ENCODE assay signal across 8 cellular contexts in the genomic region with DNA sequence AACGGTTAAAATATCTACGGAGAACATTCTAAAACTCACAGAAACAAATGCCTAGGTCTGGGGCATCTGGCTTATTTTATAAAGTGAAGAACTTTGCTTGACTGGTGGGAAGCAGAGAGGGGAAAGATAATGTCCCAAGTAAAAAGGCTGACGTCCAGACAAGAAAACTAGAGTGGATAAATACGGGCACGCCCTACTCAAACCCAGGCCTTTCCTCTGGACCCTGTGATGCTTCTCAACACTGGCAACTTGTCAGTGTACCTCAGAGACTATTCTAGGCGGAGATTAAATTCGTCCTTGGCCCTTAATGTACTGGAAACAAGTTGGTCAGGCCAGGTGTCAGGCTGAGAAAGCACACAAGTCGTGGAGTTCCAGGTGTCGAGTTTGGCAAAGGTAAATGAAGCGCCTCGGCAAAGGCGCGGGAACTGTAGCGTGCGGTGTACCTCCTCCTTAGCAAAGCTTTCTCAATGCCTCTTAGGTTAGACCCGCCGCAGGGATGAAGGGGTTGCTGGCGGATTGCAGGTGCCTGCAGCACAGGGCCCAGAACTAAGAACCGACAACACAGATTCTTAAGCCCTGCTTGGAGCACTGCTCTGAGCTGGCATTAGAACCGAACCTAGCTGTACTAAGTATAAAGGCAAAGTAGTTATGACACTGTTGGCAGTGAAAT. TPM values are rescaled to one million over a fixed set of nuclear protein-coding genes. Genes with fewer than 3 reads are reported as not detected.
DNase-seq lines count a peak whose midpoint lies in the region; ATAC-seq, FAIRE-seq and TF ChIP-seq lines count a peak whose summit lies in the region.

No MANE protein-coding gene starts in this region.

- peaks cover 42% of the 10 kb centered on the region for H3K79me2 ChIP-seq in PC-3 (ENCODE audit: low read length)

- H3K4me3 Mint-ChIP-seq in activated naive CD4-positive, alpha-beta T cell treated with anti-CD3 and anti-CD28 coated beads for 36 hours: peak overlapping the region; percentile 90
- peak overlapping the region; percentile 85 to 98 (median 96) for H3K4me3 Mint-ChIP-seq in naive B cell

- 0 out of 2 replicates have a peak, but pooled peaks have one; percentile 0 for ATAC-seq in PC-3
- ATAC-seq in naive B cell (ENCODE audit: low read depth in 2 of 2): no peak
- no peak for ATAC-seq in GM21423 (IDR thresholded peaks at IDR 0.05; ENCODE audit: unreplicated experiment)
- ATAC-seq in GM18505 (IDR thresholded peaks at IDR 0.05; ENCODE audit: unreplicated experiment): no peak

- peaks cover 12% of the 10 kb centered on the region for H3F3A ChIP-seq in PC-3 (ENCODE audit: low read length, unreplicated experiment)

- H3K27me3 ChIP-seq in PC-3 (ENCODE audit: low read length): no peaks in the 10 kb centered on the region
- no peaks in the 10 kb centered on the region for H3K27me3 ChIP-seq in effector memory CD4-positive, alpha-beta T cell (replicated peaks; ENCODE audit: control insufficient read depth, insufficient read depth, low read length, poor library complexity, severe bottlenecking)

- no TSS peak for BruUV-seq in PC-3 (replicated peaks; lab: Mats Ljungman, UMichigan)

- intact Hi-C loops in activated naive CD4-positive, alpha-beta T cell treated with anti-CD3 and anti-CD28 coated beads for 36 hours (cut with micrococcal nuclease): loop anchor here (1.0 to 10.0 kb wide), 13 partner anchors 8 to 731 kb away; partner anchors contain the start of genes ACOX1, GGA3, MRPS7 and RECQL5
- intact Hi-C loops in PC-3 (cut with micrococcal nuclease): loop anchor here (2.0 to 5.0 kb wide), 4 partner anchors 48 to 113 kb away; partner anchors contain the start of genes TRIM47, TRIM65 and WBP2

- CTCF ChIA-PET in activated naive CD4-positive, alpha-beta T cell treated with anti-CD3 and anti-CD28 coated beads for 36 hours (lab: Charles Lee): interaction anchor here (0.6 to 2.7 kb wide), 11 partner anchors 11 to 278 kb away, joined by 3 to 17 read pairs (median 4); partner anchors contain the start of gene GALK1
- CTCF ChIA-PET in PC-3 (lab: Charles Lee): interaction anchor here (0.5 to 1.8 kb wide), 7 partner anchors 12 to 113 kb away, joined by 3 to 10 read pairs (median 4); partner anchors contain the start of gene TRIM65

- H3K27ac ChIP-seq in PC-3 (ENCODE audit: low read length): peak overlapping the region; percentile 93
- H3K27ac ChIP-seq in effector memory CD4-positive, alpha-beta T cell (ENCODE audit: insufficient read depth, low read length, poor library complexity, severe bottlenecking): peak overlapping the region; percentile 98

- peak overlapping the region; percentile 100 for H3K27ac Mint-ChIP-seq in activated naive CD4-positive, alpha-beta T cell treated with anti-CD3 and anti-CD28 coated beads for 36 hours
- peak overlapping the region; percentile 100 for H3K27ac Mint-ChIP-seq in naive B cell

- no peak for TF ChIP-seq CTCF in PC-3 (conservative IDR thresholded peaks at IDR 0.05; ENCODE audit: low read depth, low read length)

- H3K4me2 ChIP-seq in PC-3 (ENCODE audit: low read length): peak overlapping the region; percentile 86

- H3K27me3 Mint-ChIP-seq in activated naive CD4-positive, alpha-beta T cell treated with anti-CD3 and anti-CD28 coated beads for 36 hours (ENCODE audit: low read depth): peaks cover 3% of the 10 kb centered on the region
- H3K27me3 Mint-ChIP-seq in naive B cell: peaks cover 0 to 5% (median 0%) of the 10 kb centered on the region in 3 donors

- TF ChIP-seq POLR2A in GM12891 (IDR thresholded peaks at IDR 0.05; ENCODE audit: low read depth, low read length): no peak
- TF ChIP-seq POLR2A in GM18505 (IDR thresholded peaks at IDR 0.05; ENCODE audit: borderline replicate concordance, extremely low read depth, insufficient read depth, insufficient read length): no peak

- peak overlapping the region; percentile 65 for H2AFZ ChIP-seq in PC-3 (ENCODE audit: low read length)

- H3K36me3 Mint-ChIP-seq in activated naive CD4-positive, alpha-beta T cell treated with anti-CD3 and anti-CD28 coated beads for 36 hours (ENCODE audit: low read depth): peaks cover 4% of the 10 kb centered on the region
- peaks cover 0 to 8% of the 10 kb centered on the region in 2 donors for H3K36me3 Mint-ChIP-seq in naive B cell

- H3K4me1 Mint-ChIP-seq in activated naive CD4-positive, alpha-beta T cell treated with anti-CD3 and anti-CD28 coated beads for 36 hours (ENCODE audit: low read depth): peaks cover 49% of the 10 kb centered on the region
- H3K4me1 Mint-ChIP-seq in naive B cell: peaks cover 28 to 47% (median 36%) of the 10 kb centered on the region in 3 donors

- H4K20me1 ChIP-seq in PC-3 (ENCODE audit: low read length): peaks cover 3% of the 10 kb centered on the region

- peak; percentile 43 for DNase-seq in activated naive CD4-positive, alpha-beta T cell treated with anti-CD3 and anti-CD28 coated beads for 36 hours
- no peak for DNase-seq in activated naive CD4-positive, alpha-beta T cell treated with Interleukin-2 at 50 U/mL for 16 hours
- DNase-seq in PC-3 (no peak), naive B cell (no peak), GM12891 (ENCODE audit: insufficient read length, low spot score) (no peak)
- no peak for DNase-seq in effector memory CD4-positive, alpha-beta T cell

- no peaks in the 10 kb centered on the region for H3K9me3 ChIP-seq in PC-3 (ENCODE audit: low read length)
- no peaks in the 10 kb centered on the region for H3K9me3 ChIP-seq in effector memory CD4-positive, alpha-beta T cell (ENCODE audit: control insufficient read depth, low read length)

- no peaks in the 10 kb centered on the region for H3K9me3 Mint-ChIP-seq in activated naive CD4-positive, alpha-beta T cell treated with anti-CD3 and anti-CD28 coated beads for 36 hours
- H3K9me3 Mint-ChIP-seq in naive B cell: peaks cover 0 to 6% (median 2%) of the 10 kb centered on the region in 7 donors

- H3K4me1 ChIP-seq in PC-3 (ENCODE audit: insufficient read depth, low read length): peaks cover 49% of the 10 kb centered on the region
- peaks cover 28% of the 10 kb centered on the region for H3K4me1 ChIP-seq in effector memory CD4-positive, alpha-beta T cell (ENCODE audit: control insufficient read depth, insufficient read depth, low read length, poor library complexity, severe bottlenecking)

- no peak for FAIRE-seq in GM12891 (lab: Jason Lieb, UNC)

- H3K4me3 ChIP-seq in PC-3 (ENCODE audit: low read length): peak overlapping the region; percentile 68
- peak overlapping the region; percentile 51 for H3K4me3 ChIP-seq in effector memory CD4-positive, alpha-beta T cell (ENCODE audit: insufficient read depth, low read depth, low read length, poor library complexity, severe bottlenecking)

- POLR2A ChIA-PET in PC-3 (lab: Charles Lee; ENCODE audit: unreplicated experiment): interaction anchor here (0.6 kb wide), 2 partner anchors 12 to 71 kb away, joined by 3 to 5 read pairs; no protein-coding TSS in a partner anchor

- H3K9me2 ChIP-seq in PC-3 (replicated peaks; ENCODE audit: low read length): no peaks in the 10 kb centered on the region

- H3K36me3 ChIP-seq in PC-3 (ENCODE audit: low read depth, low read length): peaks cover 3% of the 10 kb centered on the region
- peaks cover 6% of the 10 kb centered on the region for H3K36me3 ChIP-seq in effector memory CD4-positive, alpha-beta T cell (ENCODE audit: control insufficient read depth, insufficient read depth, low read length)

- H3K9ac ChIP-seq in PC-3 (ENCODE audit: low read length): peak overlapping the region; percentile 93

TF ChIP-seq in GM12891, 5 proteins besides CTCF, POLR2A, EP300 and RAD21:
- TF ChIP-seq SPI1 (IDR thresholded peaks at IDR 0.05; ENCODE audit: low read depth, low read length) (no peak), POU2F2 (IDR thresholded peaks at IDR 0.05; ENCODE audit: low read depth, low read length) (no peak), TAF1 (IDR thresholded peaks at IDR 0.05; ENCODE audit: low read depth, low read length) (no peak; the same call in 1 of the 2 replicates), PAX5 (IDR thresholded peaks at IDR 0.05; ENCODE audit: insufficient read depth, low read length, severe bottlenecking) (no peak), POLR2AphosphoS5 (IDR thresholded peaks at IDR 0.05; ENCODE audit: low read depth, low read length) (no peak)
TF ChIP-seq in GM12891: peak in this region for 0.

RNA-seq across cellular contexts. Expression of gene UNK, which starts 0.7 kb away (rescaled TPM):
- 10 to 100 TPM; 19.1 to 21.4 TPM for total RNA-seq in activated naive CD4-positive, alpha-beta T cell treated with anti-CD3 and anti-CD28 coated beads for 36 hours
- 21.8 and 22.9 TPM in 2 replicates for total RNA-seq in PC-3 (2014; rRNA removed)
- polyA plus RNA-seq in naive B cell (ENCODE audit: low read depth in 6 of 6): 10 to 100 TPM; 31.1 to 50.1 (median 37.7) TPM
- 20.3 TPM for polyA plus RNA-seq in GM12891 (2012; ENCODE audit: low read depth, missing spikeins)

RNA-seq across cellular contexts. Expression of gene GALK1, which starts 18.9 kb away (rescaled TPM):
- total RNA-seq in activated naive CD4-positive, alpha-beta T cell treated with anti-CD3 and anti-CD28 coated beads for 36 hours: 10 to 100 TPM; 48.7 to 50.2 TPM
- total RNA-seq in PC-3 (2014; rRNA removed): 64.9 and 75.0 TPM in 2 replicates
- 10 to 100 TPM in 4 of 6 donors, 1 to 10 TPM in 2; 8.3 to 21.9 (median 14.6) TPM for polyA plus RNA-seq in naive B cell (ENCODE audit: low read depth in 6 of 6)
- polyA plus RNA-seq in GM12891 (2012; ENCODE audit: low read depth, missing spikeins): 18.8 TPM
